ENCODE assay signal across 14 cellular contexts in the genomic region with DNA sequence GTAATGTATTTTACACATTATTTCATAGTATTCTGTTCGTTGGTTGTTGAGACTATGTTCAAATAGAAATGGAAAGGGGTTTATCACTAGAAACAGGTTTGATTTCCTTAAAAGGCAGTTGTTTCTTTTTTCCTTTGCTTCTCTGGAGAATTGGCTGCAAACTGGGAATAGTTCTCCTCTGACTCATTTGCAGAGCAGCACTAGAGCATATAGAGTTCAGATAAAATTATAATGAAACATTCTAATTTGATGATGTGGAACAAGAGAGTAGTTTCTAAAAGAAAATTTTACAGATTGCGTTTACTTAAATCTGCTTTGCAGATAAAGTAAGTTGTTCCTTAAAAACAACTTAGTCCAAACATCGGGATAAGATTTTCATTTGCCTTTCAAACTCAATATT. TPM values are rescaled to one million over a fixed set of nuclear protein-coding genes. Genes with fewer than 3 reads are reported as not detected.
DNase-seq lines count a peak whose midpoint lies in the region; ATAC-seq, FAIRE-seq and TF ChIP-seq lines count a peak whose summit lies in the region.
"Had no signal": no experiment of that assay in that cellular context is flagged by ENCODE, and none has a peak within 500 bp of the region (broad histone marks: within the 10 kb centered on the region; RNA-seq: fewer than 3 reads in every experiment).

No MANE protein-coding gene starts in this region.

- H3K9me3 ChIP-seq in A673 (ENCODE audit: low read depth, low read length, poor library complexity, severe bottlenecking): no peaks in the 10 kb centered on the region
- H3K9me3 ChIP-seq in IMR-90 (ENCODE audit: control insufficient read depth, insufficient read depth, low read length): no peaks in the 10 kb centered on the region
- H3K9me3 ChIP-seq in Karpas-422 (ENCODE audit: low read length): no peaks in the 10 kb centered on the region
- H3K9me3 ChIP-seq: upper lobe of right lung had no signal

- dilution Hi-C loops in IMR-90 (cut with HindIII; ENCODE audit: low sequenced_read_pairs, unreplicated experiment): no loop called here

- H3K4me1 Mint-ChIP-seq in mesothelial cell of epicardium: peaks cover 46% of the 10 kb centered on the region
- H3K4me1 Mint-ChIP-seq: H9, WTC11 had no signal

- H3K27me3 ChIP-seq in A673 (replicated peaks; ENCODE audit: insufficient read depth, low read depth, low read length, poor library complexity) (no peaks in the 10 kb centered on the region), IMR-90 (ENCODE audit: control insufficient read depth, insufficient read depth, low read length) (no peaks in the 10 kb centered on the region), Karpas-422 (ENCODE audit: low read length) (no peaks in the 10 kb centered on the region)
- H3K27me3 ChIP-seq: upper lobe of right lung had no signal

- peak overlapping the region; percentile 6; the same call in 1 of the 2 replicates for H3K4ac ChIP-seq in IMR-90 (ENCODE audit: low read depth, low read length)

- H2AFZ ChIP-seq in IMR-90 (replicated peaks; ENCODE audit: low read length, poor library complexity) (no peak overlapping the region), Karpas-422 (ENCODE audit: low read length) (no peak overlapping the region)

- no peaks in the 10 kb centered on the region for H3K79me2 ChIP-seq in Karpas-422 (ENCODE audit: low read length)

- peak overlapping the region; percentile 15 for H3K4me3 Mint-ChIP-seq in mesothelial cell of epicardium
- H3K4me3 Mint-ChIP-seq: activated naive CD8-positive, alpha-beta T cell; CD14-positive monocyte; H9; WTC11 had no signal

- peak overlapping the region; percentile 60; the same call in 1 of the 2 replicates for H3K4me2 ChIP-seq in IMR-90 (ENCODE audit: low read depth, low read length)
- no peak overlapping the region for H3K4me2 ChIP-seq in Karpas-422 (ENCODE audit: low read depth, low read length, poor library complexity, severe bottlenecking)
- H3K4me2 ChIP-seq: KMS-11 had no signal

- H3K36me3 Mint-ChIP-seq in mesothelial cell of epicardium: no peaks in the 10 kb centered on the region
- H3K36me3 Mint-ChIP-seq: activated naive CD8-positive, alpha-beta T cell; CD14-positive monocyte; WTC11 had no signal

- H3K4me1 ChIP-seq in A673 (ENCODE audit: insufficient read depth, low read length, poor library complexity, severe bottlenecking) (no peaks in the 10 kb centered on the region), IMR-90 (ENCODE audit: control insufficient read depth, insufficient read depth, low read length) (peaks cover 2% of the 10 kb centered on the region), Karpas-422 (ENCODE audit: low read length) (no peaks in the 10 kb centered on the region)
- H3K4me1 ChIP-seq: upper lobe of right lung had no signal

- H4K8ac ChIP-seq in IMR-90 (ENCODE audit: low read depth in 2 of 2, low read length in 2 of 2): peak overlapping the region in 1 of 2 experiments; percentile 91; a peak in 2 of 4 replicates

- CTCF ChIA-PET in A673 (lab: Charles Lee): no interaction called here
- CTCF ChIA-PET in IMR-90 (lab: Yijun Ruan, JAX): no interaction called here

- no peak overlapping the region for H3K14ac ChIP-seq in IMR-90 (replicated peaks; ENCODE audit: low read depth, low read length)

- no peaks in the 10 kb centered on the region for H3K9me2 ChIP-seq in Karpas-422 (replicated peaks; ENCODE audit: insufficient read depth, low read length)

- H3K9me1 ChIP-seq in IMR-90 (ENCODE audit: insufficient read depth, low read length): no peaks in the 10 kb centered on the region

- no peak overlapping the region for H4K5ac ChIP-seq in IMR-90 (ENCODE audit: low read depth, low read length)

- TF ChIP-seq CTCF in A673 (conservative IDR thresholded peaks at IDR 0.05; ENCODE audit: low read depth, low read length) (no peak), IMR-90 (conservative IDR thresholded peaks at IDR 0.05; ENCODE audit: low read depth, low read length) (no peak), mesothelial cell of epicardium (IDR thresholded peaks at IDR 0.05; ENCODE audit: unreplicated experiment) (no peak)

- POLR2A ChIA-PET in A673 (lab: Charles Lee; ENCODE audit: low non-redundant PET) (no interaction called here), IMR-90 (lab: Charles Lee; ENCODE audit: unreplicated experiment) (no interaction called here)

- H3K27me3 Mint-ChIP-seq in mesothelial cell of epicardium (ENCODE audit: low read depth): no peaks in the 10 kb centered on the region

- no peak overlapping the region for H3K27ac ChIP-seq in A673 (ENCODE audit: low read depth, low read length, poor library complexity, severe bottlenecking)
- H3K27ac ChIP-seq in IMR-90 (ENCODE audit: insufficient read depth, low read length): peak overlapping the region; percentile 64; the same call in 1 of the 2 replicates
- H3K27ac ChIP-seq in Karpas-422 (ENCODE audit: low read length): no peak overlapping the region
- H3K27ac ChIP-seq: KMS-11, upper lobe of right lung had no signal

- no CpG with 5 or more reads among the region's 3 CpGs for WGBS in IMR-90 (ENCODE audit: extremely low coverage in 2 of 2, insufficient read length in 1 of 2), 2 experiments

- BruUV-seq in A673 (replicated peaks; lab: Mats Ljungman, UMichigan) (no TSS peak), IMR-90 (replicated peaks; lab: Mats Ljungman, UMichigan) (no TSS peak)

- H3K79me1 ChIP-seq in IMR-90 (ENCODE audit: low read depth in 1 of 2, low read length in 2 of 2): no peaks in the 10 kb centered on the region

- H2AK5ac ChIP-seq in IMR-90 (ENCODE audit: low read depth, low read length): no peak overlapping the region

- DNase-seq in A673 (ENCODE audit: low spot score): peak; percentile 39
- DNase-seq in IMR-90: peak; percentile 94
- DNase-seq in mesothelial cell of epicardium (ENCODE audit: low spot score in 2 of 2, unreplicated experiment in 2 of 2): no peak
- no peak for DNase-seq in MV-4-11 (lab: John Stamatoyannopoulos, UW)
- DNase-seq in cerebellar nuclear complex (lab: John Stamatoyannopoulos, UW): no peak
- DNase-seq in Karpas-422: no peak
- DNase-seq: H9, upper lobe of right lung had no signal

- FAIRE-seq in endometrium (lab: Jason Lieb, UNC): peak; percentile 91

- no peak overlapping the region for H2BK15ac ChIP-seq in IMR-90 (ENCODE audit: low read depth, low read length)

- H4K91ac ChIP-seq in IMR-90 (ENCODE audit: insufficient read depth, low read depth, low read length): no peak overlapping the region

- peak; percentile 93 for ATAC-seq in IMR-90 (ENCODE audit: low read depth)
- ATAC-seq in GM19452 (IDR thresholded peaks at IDR 0.05; ENCODE audit: unreplicated experiment): no peak
- ATAC-seq: upper lobe of right lung, WTC11 had no signal

- H3K9ac ChIP-seq in IMR-90 (ENCODE audit: low read depth, low read length) (no peak overlapping the region), Karpas-422 (ENCODE audit: low read length) (no peak overlapping the region)
- H3K9ac ChIP-seq: KMS-11 had no signal

- H3K56ac ChIP-seq in IMR-90 (ENCODE audit: extremely low read depth, insufficient read depth, low read length): no peak overlapping the region

- in situ Hi-C loops in IMR-90 (cut with MboI; ENCODE audit: low sequenced_read_pairs): no loop called here

- no peaks in the 10 kb centered on the region for H3K9me3 Mint-ChIP-seq in mesothelial cell of epicardium
- H3K9me3 Mint-ChIP-seq: H9, WTC11 had no signal

- H3K27ac Mint-ChIP-seq in mesothelial cell of epicardium: peak overlapping the region; percentile 97
- H3K27ac Mint-ChIP-seq: activated naive CD8-positive, alpha-beta T cell; CD14-positive monocyte; H9; WTC11 had no signal

- no peak overlapping the region for H3K23ac ChIP-seq in IMR-90 (ENCODE audit: low read depth, low read length)

- H2BK5ac ChIP-seq in IMR-90 (ENCODE audit: low read depth, low read length, poor library complexity, severe bottlenecking): peak overlapping the region; percentile 92

- H2BK120ac ChIP-seq in IMR-90 (ENCODE audit: low read depth, low read length): no peak overlapping the region

- H2BK20ac ChIP-seq in IMR-90 (ENCODE audit: low read depth, low read length): no peak overlapping the region

- no peak overlapping the region; the same call in 1 of the 2 replicates for H3K18ac ChIP-seq in IMR-90 (ENCODE audit: low read depth, low read length)

- H3K36me3 ChIP-seq in A673 (ENCODE audit: insufficient read depth, low read length, poor library complexity, severe bottlenecking) (no peaks in the 10 kb centered on the region), IMR-90 (ENCODE audit: control insufficient read depth, insufficient read depth, low read length) (no peaks in the 10 kb centered on the region), Karpas-422 (ENCODE audit: insufficient read depth, low read length) (no peaks in the 10 kb centered on the region)
- H3K36me3 ChIP-seq: upper lobe of right lung had no signal

- intact Hi-C loops in A673 (cut with micrococcal nuclease; ENCODE audit: unreplicated experiment): no loop called here
- intact Hi-C loops in IMR-90 (cut with micrococcal nuclease): loop anchor here (5.0 kb wide), 1 partner anchor 49 kb away; no protein-coding TSS in a partner anchor

- H4K20me1 ChIP-seq in IMR-90 (ENCODE audit: insufficient read depth, low read length) (no peaks in the 10 kb centered on the region), Karpas-422 (ENCODE audit: insufficient read depth, low read depth, low read length) (no peaks in the 10 kb centered on the region)

- no peak overlapping the region for H2AK9ac ChIP-seq in IMR-90 (replicated peaks; ENCODE audit: low read depth, low read length, poor library complexity)

- H3K4me3 ChIP-seq in A673 (ENCODE audit: low read depth, low read length, poor library complexity, severe bottlenecking): no peak overlapping the region
- H3K4me3 ChIP-seq in IMR-90 (ENCODE audit: insufficient read depth, low read depth, low read length): no peak overlapping the region
- H3K4me3 ChIP-seq in Karpas-422 (ENCODE audit: low read length): no peak overlapping the region
- H3K4me3 ChIP-seq: upper lobe of right lung had no signal

- no peak for TF ChIP-seq POLR2A in IMR-90 (IDR thresholded peaks at IDR 0.05; ENCODE audit: low read depth, low read length)

- no peak for TF ChIP-seq RAD21 in IMR-90 (IDR thresholded peaks at IDR 0.05; ENCODE audit: low read length)

TF ChIP-seq in IMR-90, 13 proteins besides CTCF, POLR2A, EP300 and RAD21:
- TF ChIP-seq SMC3 (IDR thresholded peaks at IDR 0.05; ENCODE audit: low read depth, low read length): no peak
- peak; percentile 89 for TF ChIP-seq FOS (IDR thresholded peaks at IDR 0.05; ENCODE audit: low read depth, low read length)

RNA-seq across cellular contexts. Expression of a gene that starts 29.7 kb away (rescaled TPM):
- total RNA-seq in A673 (2021) (0.20 and 0.26 TPM in 2 replicates), IMR-90 (2012; rRNA removed) (1.7 and 1.8 TPM in 2 replicates), mesothelial cell of epicardium (20.6 to 23.4 TPM (median 22.6 TPM) in 3 replicates)
- 0.89 and 0.99 TPM in 2 replicates for polyA plus RNA-seq in IMR-90 (2012; rRNA removed)
- 0.35 and 0.53 TPM in 2 replicates for polyA plus RNA-seq in IMR-90 (2012; cell fraction: cytosol; rRNA removed)
- polyA plus RNA-seq in IMR-90 (2012; cell fraction: nucleus; rRNA removed; ENCODE audit: low replicate concordance): 0.58 and 1.6 TPM in 2 replicates
- 0.94 and 1.2 TPM in 2 replicates for total RNA-seq in Karpas-422 (2014; rRNA removed; shearing (Covaris generic); ENCODE audit: low replicate concordance)
- polyA plus RNA-seq: CD14-positive monocyte had no signal

Comparison
In these comparisons a context has a peak if more than half of its experiments do, and no peak if none do; other contexts are left out.
1. DNase-seq: peak in A673 (single experiment) and IMR-90 (single experiment); none in mesothelial cell of epicardium (0 of 2), MV-4-11 (single experiment), cerebellar nuclear complex (0 of 2) and Karpas-422 (single experiment).